ENCODE assay signal across 8 cellular contexts in genomic region chr17:74203439-74204240, GRCh38. TPM values are rescaled to one million over a fixed set of nuclear protein-coding genes. Genes with fewer than 3 reads are reported as not detected.
DNase-seq lines count a peak whose midpoint lies in the region; ATAC-seq and TF ChIP-seq lines count a peak whose summit lies in the region.

Gene RPL38, plus strand, starts transcription at chr17:74203678. Its CDS starts 278 bp downstream, at chr17:74203956.

- intact Hi-C loops in breast epithelium (cut with DNase I; ENCODE audit: low total_unique reads) = no loop called here

- H3K4me3 ChIP-seq in breast epithelium = peak within 1 kb of the TSS; percentile 88 to 98 (median 93)
- peak within 1 kb of the TSS; percentile 97 for H3K4me3 ChIP-seq in iPS-20b (ENCODE audit: low read length)
- peak within 1 kb of the TSS; percentile 76 to 96 (median 92) for H3K4me3 ChIP-seq in skin epidermis

- H3K27ac ChIP-seq in VCaP (peak within 1 kb of the TSS; percentile 86), breast epithelium (peak within 1 kb of the TSS; percentile 90 to 96), iPS-20b (ENCODE audit: low read length) (peak within 1 kb of the TSS; percentile 50), skin epidermis (peak within 1 kb of the TSS; percentile 43 to 95 (median 88))

- ATAC-seq in GM18519 (IDR thresholded peaks at IDR 0.05; ENCODE audit: low FRiP score, unreplicated experiment) = peak; percentile 33
- peak; percentile 58 for ATAC-seq in HG03095 (IDR thresholded peaks at IDR 0.05; ENCODE audit: unreplicated experiment)

- H3K36me3 ChIP-seq in breast epithelium = no peaks in the 10 kb centered on the region
- H3K36me3 ChIP-seq in iPS-20b (ENCODE audit: insufficient read depth, low read depth, low read length) = peaks cover 49% of the 10 kb centered on the region

- H3K9me3 ChIP-seq in breast epithelium (no peaks in the 10 kb centered on the region), iPS-20b (ENCODE audit: insufficient read depth, low read depth, low read length) (no peaks in the 10 kb centered on the region)

- H3K4me1 ChIP-seq in breast epithelium (peaks cover 0 to 16% of the 10 kb centered on the region in 2 donors), iPS-20b (ENCODE audit: insufficient read depth, low read length) (peaks cover 14% of the 10 kb centered on the region)

- H3K9ac ChIP-seq in iPS-20b (ENCODE audit: low read depth, low read length) = peak within 1 kb of the TSS; percentile 100

- peak; percentile 94 for TF ChIP-seq POLR2A in breast epithelium (IDR thresholded peaks at IDR 0.05)

- TF ChIP-seq CTCF in VCaP (conservative IDR thresholded peaks at IDR 0.05) (peak; percentile 91), breast epithelium (IDR thresholded peaks at IDR 0.05) (peak; percentile 99)

- DNase-seq in A172 (ENCODE audit: low spot score) (peak; percentile 97), NCI-H2196 (lab: John Stamatoyannopoulos, UW; ENCODE audit: unreplicated experiment) (peak; percentile 95), breast epithelium (ENCODE audit: low spot score in 2 of 2) (peak; percentile 93 to 96)

- H3K27me3 ChIP-seq in breast epithelium (peaks cover 0 to 19% of the 10 kb centered on the region in 2 donors), iPS-20b (ENCODE audit: insufficient read depth, low read length) (peaks cover 24% of the 10 kb centered on the region)

RNA-seq across cellular contexts. Expression of gene RPL38, which starts in this region (rescaled TPM):
- 351 and 1,058 TPM in 2 replicates for total RNA-seq in A172 (2014; rRNA removed; shearing (Covaris generic))
- 100 to 1,000 TPM; 304 to 570 (median 471) TPM for total RNA-seq in breast epithelium

Comparison
In these comparisons a context has a peak if more than half of its experiments do, and no peak if none do; other contexts are left out.
1. Peak in every context shown above with its lines: DNase-seq, ATAC-seq, H3K4me3 ChIP-seq and H3K27ac ChIP-seq.